1 cellular context compared by ENCODE assay signal in the genomic region with DNA sequence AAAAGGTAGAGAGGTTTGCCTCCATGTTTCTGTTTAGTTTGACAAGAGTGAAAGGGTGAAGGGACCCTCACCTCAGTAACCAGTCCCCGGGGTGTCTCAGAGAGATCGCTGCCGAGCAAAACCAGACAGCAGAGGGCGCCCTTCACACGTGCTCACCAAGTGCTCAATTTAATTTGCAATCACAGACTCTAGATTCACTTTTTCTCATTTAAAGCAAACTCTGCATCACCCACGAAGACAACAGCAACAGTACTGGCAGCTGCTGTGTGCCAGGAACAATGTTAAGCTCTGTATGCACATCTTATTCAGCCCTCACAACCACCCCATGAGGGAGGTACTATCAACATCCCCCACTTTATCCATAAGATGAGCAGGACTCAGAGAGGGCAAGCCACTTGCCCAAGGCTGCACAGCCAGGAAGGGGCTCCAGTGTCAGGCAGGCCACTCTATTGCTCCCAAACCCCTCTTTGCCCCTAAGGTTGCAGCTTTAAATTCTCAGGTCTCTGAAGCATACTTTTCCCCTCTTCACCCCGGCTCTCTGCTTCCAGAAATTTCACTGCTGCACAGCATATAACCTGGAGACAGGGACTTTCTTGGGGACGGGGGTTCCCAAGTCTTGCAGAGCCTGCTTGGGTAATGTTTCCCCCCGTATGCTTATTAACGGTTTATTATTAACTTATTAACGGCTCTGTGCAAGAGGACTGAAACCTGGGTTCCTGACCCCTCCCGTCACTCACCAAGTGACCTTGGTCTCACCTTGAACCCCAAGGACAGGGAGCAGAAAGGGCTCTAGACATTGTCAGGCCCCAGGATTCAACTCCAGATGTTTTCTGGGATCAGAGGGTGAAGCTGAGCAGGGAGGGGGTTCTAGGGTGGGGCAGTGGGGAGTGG.
TF ChIP-seq lines count a peak whose summit lies in the region.

No MANE protein-coding gene starts in this region.

TF ChIP-seq in H1, 55 proteins besides CTCF, POLR2A, EP300 and RAD21 (continued from another document):
- TF ChIP-seq, protein P1, sequence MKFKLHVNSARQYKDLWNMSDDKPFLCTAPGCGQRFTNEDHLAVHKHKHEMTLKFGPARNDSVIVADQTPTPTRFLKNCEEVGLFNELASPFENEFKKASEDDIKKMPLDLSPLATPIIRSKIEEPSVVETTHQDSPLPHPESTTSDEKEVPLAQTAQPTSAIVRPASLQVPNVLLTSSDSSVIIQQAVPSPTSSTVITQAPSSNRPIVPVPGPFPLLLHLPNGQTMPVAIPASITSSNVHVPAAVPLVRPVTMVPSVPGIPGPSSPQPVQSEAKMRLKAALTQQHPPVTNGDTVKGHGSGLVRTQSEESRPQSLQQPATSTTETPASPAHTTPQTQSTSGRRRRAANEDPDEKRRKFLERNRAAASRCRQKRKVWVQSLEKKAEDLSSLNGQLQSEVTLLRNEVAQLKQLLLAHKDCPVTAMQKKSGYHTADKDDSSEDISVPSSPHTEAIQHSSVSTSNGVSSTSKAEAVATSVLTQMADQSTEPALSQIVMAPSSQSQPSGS (IDR thresholded peaks at IDR 0.05; ENCODE audit: low read length), result no peak
- TF ChIP-seq SP4 (IDR thresholded peaks at IDR 0.05; ENCODE audit: low read length), result no peak
- no peak for TF ChIP-seq USF2 (IDR thresholded peaks at IDR 0.05; ENCODE audit: low read length)
- TF ChIP-seq KDM5A (IDR thresholded peaks at IDR 0.05; ENCODE audit: low read length), result no peak
- no peak for TF ChIP-seq POLR2AphosphoS5 (IDR thresholded peaks at IDR 0.05; ENCODE audit: low read depth, low read length)
- no peak for TF ChIP-seq CTBP2 (IDR thresholded peaks at IDR 0.05; ENCODE audit: borderline replicate concordance, insufficient read depth, insufficient read length, low read length)
- TF ChIP-seq CHD2 (IDR thresholded peaks at IDR 0.05; ENCODE audit: low read length), result no peak
- TF ChIP-seq JUND (IDR thresholded peaks at IDR 0.05; ENCODE audit: low read length), result no peak
- no peak for TF ChIP-seq ATF3 (IDR thresholded peaks at IDR 0.05; ENCODE audit: insufficient read depth, low read depth, low read length)
- no peak for TF ChIP-seq RBBP5 (IDR thresholded peaks at IDR 0.05; ENCODE audit: borderline replicate concordance, low read depth, low read length)
- 0 out of 4 replicates have a peak, but pooled peaks of 1 of the 2 experiments have one; percentile 33 for TF ChIP-seq SIN3A (conservative IDR thresholded peaks at IDR 0.05 in 1 of 2, IDR thresholded peaks at IDR 0.05 in 1 of 2; ENCODE audit: low read depth in 1 of 2, low read length in 2 of 2)
- TF ChIP-seq PHF8 (conservative IDR thresholded peaks at IDR 0.05; ENCODE audit: low read depth, low read length), result no peak
- TF ChIP-seq SP1 (IDR thresholded peaks at IDR 0.05; ENCODE audit: low read depth, low read length), result no peak
- no peak for TF ChIP-seq SIX5 (IDR thresholded peaks at IDR 0.05; ENCODE audit: low read depth, low read length)
- no peak for TF ChIP-seq SRF (IDR thresholded peaks at IDR 0.05; ENCODE audit: low read depth, low read length)
- TF ChIP-seq ZNF274 (IDR thresholded peaks at IDR 0.05; ENCODE audit: borderline replicate concordance, extremely low read depth, low read length), result no peak
- no peak for TF ChIP-seq CBX5 (IDR thresholded peaks at IDR 0.05; ENCODE audit: low read depth, low read length)
- TF ChIP-seq EGR1 (IDR thresholded peaks at IDR 0.05; ENCODE audit: borderline replicate concordance, low read depth, low read length), result no peak
- TF ChIP-seq SP2 (IDR thresholded peaks at IDR 0.05; ENCODE audit: low read length), result no peak
- no peak for TF ChIP-seq TBP (IDR thresholded peaks at IDR 0.05; ENCODE audit: low read depth, low read length)
- TF ChIP-seq POU5F1 (IDR thresholded peaks at IDR 0.05; ENCODE audit: low read depth, low read length), result no peak
- TF ChIP-seq, protein P2, sequence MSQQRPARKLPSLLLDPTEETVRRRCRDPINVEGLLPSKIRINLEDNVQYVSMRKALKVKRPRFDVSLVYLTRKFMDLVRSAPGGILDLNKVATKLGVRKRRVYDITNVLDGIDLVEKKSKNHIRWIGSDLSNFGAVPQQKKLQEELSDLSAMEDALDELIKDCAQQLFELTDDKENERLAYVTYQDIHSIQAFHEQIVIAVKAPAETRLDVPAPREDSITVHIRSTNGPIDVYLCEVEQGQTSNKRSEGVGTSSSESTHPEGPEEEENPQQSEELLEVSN (IDR thresholded peaks at IDR 0.05), result no peak
- TF ChIP-seq YY1 (IDR thresholded peaks at IDR 0.05; ENCODE audit: low read depth, low read length), result 0 out of 2 replicates have a peak, but pooled peaks have one; percentile 23
- peak; percentile 88 for TF ChIP-seq MAX (IDR thresholded peaks at IDR 0.05)
- no peak for TF ChIP-seq TCF12 (IDR thresholded peaks at IDR 0.05; ENCODE audit: low read depth, low read length)
- TF ChIP-seq GTF2F1 (IDR thresholded peaks at IDR 0.05; ENCODE audit: borderline replicate concordance, low read depth, low read length), result no peak
- no peak for TF ChIP-seq MAFK (IDR thresholded peaks at IDR 0.05; ENCODE audit: low read depth, low read length)
- TF ChIP-seq HDAC2 (IDR thresholded peaks at IDR 0.05; ENCODE audit: borderline replicate concordance in 1 of 2, low read depth in 2 of 2, low read length in 2 of 2), result peak in 1 of 2 experiments; percentile 93; a peak in 1 of 4 replicates
- TF ChIP-seq ASH2L (IDR thresholded peaks at IDR 0.05; ENCODE audit: low read length), result no peak
- TF ChIP-seq KDM4A (IDR thresholded peaks at IDR 0.05; ENCODE audit: low read depth, low read length, severe bottlenecking), result no peak
- TF ChIP-seq BRCA1 (IDR thresholded peaks at IDR 0.05; ENCODE audit: low read depth, low read length), result no peak
- TF ChIP-seq EZH2 (IDR thresholded peaks at IDR 0.05; ENCODE audit: low read depth, low read length, severe bottlenecking), result no peak
- TF ChIP-seq CEBPB (IDR thresholded peaks at IDR 0.05; ENCODE audit: low read depth, low read length), result no peak
- peak; percentile 99 for TF ChIP-seq KDM1A (IDR thresholded peaks at IDR 0.05; ENCODE audit: borderline replicate concordance, low read length)
- no peak for TF ChIP-seq RXRA (IDR thresholded peaks at IDR 0.05; ENCODE audit: insufficient read depth, low read depth, low read length)
TF ChIP-seq in H1: peak in this region for 5.
